In the genomic region with DNA sequence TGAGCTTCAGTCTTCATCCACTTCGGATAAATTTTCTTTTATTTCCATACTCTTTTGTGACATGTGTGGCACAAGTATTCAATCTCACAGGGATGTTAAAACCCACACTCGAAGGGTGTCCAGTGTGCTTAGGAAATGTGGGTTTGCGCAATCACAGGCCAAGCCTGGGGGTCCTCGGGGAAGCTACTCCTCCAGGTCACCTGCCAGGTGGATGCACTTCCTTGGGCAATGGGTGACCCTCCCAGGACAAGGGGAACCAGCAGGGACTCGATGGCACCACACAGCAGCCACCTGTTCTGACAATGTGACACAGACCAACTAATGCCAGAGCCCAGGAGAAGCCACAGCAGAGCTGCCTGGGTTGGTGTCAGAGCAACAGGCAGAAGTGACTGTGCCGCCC, we compare ENCODE assay signal across 26 cellular contexts. TPM values are rescaled to one million over a fixed set of nuclear protein-coding genes. Genes with fewer than 3 reads are reported as not detected.
DNase-seq lines count a peak whose midpoint lies in the region; ATAC-seq, FAIRE-seq and TF ChIP-seq lines count a peak whose summit lies in the region.
"Had no signal": no experiment of that assay in that cellular context is flagged by ENCODE, and none has a peak within 500 bp of the region (broad histone marks: within the 10 kb centered on the region; RNA-seq: fewer than 3 reads in every experiment).

No MANE protein-coding gene starts in this region.

- H3K9ac ChIP-seq in K562 (ENCODE audit: insufficient read depth in 1 of 2, low read depth in 2 of 2, low read length in 2 of 2), result 0 out of 4 replicates have a peak overlapping the region, but pooled peaks of 1 of the 2 experiments have one; percentile 28
- H3K9ac ChIP-seq: GM23248 had no signal

- no peak overlapping the region for H3K4me3 ChIP-seq in HEK293 (ENCODE audit: low read depth, low read length)
- no peak overlapping the region for H3K4me3 ChIP-seq in K562
- no peak overlapping the region for H3K4me3 ChIP-seq in prostate gland
- no peak overlapping the region for H3K4me3 ChIP-seq in esophagus squamous epithelium
- H3K4me3 ChIP-seq: GM12878, GM23248, HAP-1, SJCRH30 had no signal

- H3K4me1 ChIP-seq in HEK293 (ENCODE audit: control insufficient read depth, insufficient read depth, low read length) (no peaks in the 10 kb centered on the region), K562 (replicated peaks in 1 of 2; ENCODE audit: control insufficient read depth in 2 of 2, insufficient read depth in 2 of 2, low read length in 2 of 2) (peaks cover 0 to 4% of the 10 kb centered on the region in 2 experiments; a peak in 1 of 5 replicates), prostate gland (replicated peaks) (peaks cover 10% of the 10 kb centered on the region), esophagus squamous epithelium (no peaks in the 10 kb centered on the region)
- H3K4me1 ChIP-seq: HAP-1, SJCRH30 had no signal

- no peaks in the 10 kb centered on the region for H3K79me2 ChIP-seq in K562 (ENCODE audit: control insufficient read depth, insufficient read depth, low read length)

- H3K27me3 ChIP-seq in K562 (ENCODE audit: control insufficient read depth in 2 of 2, insufficient read depth in 2 of 2, low read length in 2 of 2) (no peaks in the 10 kb centered on the region), prostate gland (replicated peaks; ENCODE audit: insufficient read depth) (no peaks in the 10 kb centered on the region), esophagus squamous epithelium (no peaks in the 10 kb centered on the region)
- H3K27me3 ChIP-seq: SJCRH30 had no signal

- no peak for TF ChIP-seq POLR2A in K562 (conservative IDR thresholded peaks at IDR 0.05)
- TF ChIP-seq POLR2A in prostate gland (IDR thresholded peaks at IDR 0.05), result no peak
- no peak for TF ChIP-seq POLR2A in esophagus squamous epithelium (IDR thresholded peaks at IDR 0.05)

- 0 out of 2 replicates have a peak, but pooled peaks cover under 1% of the 10 kb centered on the region for H4K20me1 ChIP-seq in K562 (replicated peaks; ENCODE audit: control insufficient read depth, insufficient read depth, low read length)

- no peak overlapping the region for H3K27ac ChIP-seq in HEK293 (ENCODE audit: extremely low read depth, low read depth, low read length)
- no peak overlapping the region for H3K27ac ChIP-seq in K562 (ENCODE audit: extremely low read depth, low read depth, low read length)
- H3K27ac ChIP-seq in prostate gland, result peak overlapping the region; percentile 54 to 72
- H3K27ac ChIP-seq in esophagus squamous epithelium, result no peak overlapping the region
- H3K27ac ChIP-seq: GM23248, SJCRH30 had no signal

- POLR2A ChIA-PET in HEK293 (lab: Yijun Ruan, JAX), result no interaction called here
- POLR2A ChIA-PET in K562 (lab: Yijun Ruan, JAX), result interaction anchor here (0.6 to 1.0 kb wide), 4 partner anchors 19 to 626 kb away, joined by 3 read pairs; no protein-coding TSS in a partner anchor

- in situ Hi-C loops in K562 (cut with MboI), result no loop called here

- no peak overlapping the region for H3K4me2 ChIP-seq in K562 (ENCODE audit: insufficient read depth, low read length)

- no peaks in the 10 kb centered on the region for H3K9me3 ChIP-seq in HEK293 (ENCODE audit: control insufficient read depth, insufficient read depth, low read depth, low read length)
- no peaks in the 10 kb centered on the region for H3K9me3 ChIP-seq in K562 (replicated peaks; ENCODE audit: control insufficient read depth, insufficient read depth, low read depth, low read length)
- H3K9me3 ChIP-seq in prostate gland, result no peaks in the 10 kb centered on the region
- H3K9me3 ChIP-seq in esophagus squamous epithelium, result no peaks in the 10 kb centered on the region
- H3K9me3 ChIP-seq: HAP-1, SJCRH30 had no signal

- WGBS in K562 (ENCODE audit: insufficient coverage, low coverage, missing lambda C conversion rate), result 64% methylated on average over 6 of the region's 6 CpGs
- 85% methylated on average over 6 of the region's 6 CpGs for WGBS in prostate gland
- WGBS in esophagus squamous epithelium, 2 donors, result 80 to 90% methylated on average over 2 to 5 of the region's 6 CpGs

- BruUV-seq in K562 (replicated peaks; lab: Mats Ljungman, UMichigan), result no TSS peak

- H3K4me3 Mint-ChIP-seq in activated T-cell treated with anti-CD3 and anti-CD28 coated beads, Interleukin-2, amount 50 U/mL, for 72 hours, result no peak overlapping the region
- H3K4me3 Mint-ChIP-seq in activated T-cell treated with anti-CD3 and anti-CD28 coated beads, Interleukin-2, amount 50 U/mL, for 24 hours, result no peak overlapping the region
- H3K4me3 Mint-ChIP-seq: B cell; CD4-positive, CD25-positive, alpha-beta regulatory T cell had no signal

- H2AFZ ChIP-seq in K562 (ENCODE audit: low read depth, low read length), result no peak overlapping the region
- H2AFZ ChIP-seq: GM23248 had no signal

- CTCF ChIA-PET in HEK293 (lab: Yijun Ruan, JAX), result no interaction called here
- CTCF ChIA-PET in K562 (lab: Yijun Ruan, JAX; ENCODE audit: low intra/inter-chr PET ratio), result no interaction called here

- H3K9me3 Mint-ChIP-seq in activated T-cell treated with anti-CD3 and anti-CD28 coated beads, Interleukin-2, amount 50 U/mL, for 72 hours, result no peaks in the 10 kb centered on the region
- H3K9me3 Mint-ChIP-seq in activated T-cell treated with anti-CD3 and anti-CD28 coated beads, Interleukin-2, amount 50 U/mL, for 24 hours, result no peaks in the 10 kb centered on the region
- H3K9me3 Mint-ChIP-seq: CD4-positive, CD25-positive, alpha-beta regulatory T cell had no signal

- H3K36me3 ChIP-seq in HEK293 (ENCODE audit: control insufficient read depth in 2 of 2, insufficient read depth in 1 of 2, low read length in 2 of 2), result no peaks in the 10 kb centered on the region
- peaks cover 10% of the 10 kb centered on the region; the same call in 1 of the 3 replicates for H3K36me3 ChIP-seq in K562 (ENCODE audit: control insufficient read depth, insufficient read depth, low read length)
- H3K36me3 ChIP-seq in prostate gland, result no peaks in the 10 kb centered on the region
- H3K36me3 ChIP-seq in esophagus squamous epithelium, result peaks cover 7 to 66% (median 14%) of the 10 kb centered on the region in 3 donors
- H3K36me3 ChIP-seq: HAP-1, SJCRH30 had no signal

- H3K27me3 Mint-ChIP-seq in activated T-cell treated with anti-CD3 and anti-CD28 coated beads, Interleukin-2, amount 50 U/mL, for 72 hours (ENCODE audit: low read depth), result no peaks in the 10 kb centered on the region
- no peaks in the 10 kb centered on the region for H3K27me3 Mint-ChIP-seq in activated T-cell treated with anti-CD3 and anti-CD28 coated beads, Interleukin-2, amount 50 U/mL, for 24 hours
- H3K27me3 Mint-ChIP-seq: B cell; CD4-positive, CD25-positive, alpha-beta regulatory T cell had no signal

- no peak for TF ChIP-seq EP300 in K562 (IDR thresholded peaks at IDR 0.05; ENCODE audit: low read length)

- TF ChIP-seq RAD21 in K562 (CRISPR knock-in tag; conservative IDR thresholded peaks at IDR 0.05 in 1 of 2, IDR thresholded peaks at IDR 0.05 in 1 of 2), result no peak

- H3K9me1 ChIP-seq in K562 (ENCODE audit: control insufficient read depth, insufficient read depth, low read length), result no peaks in the 10 kb centered on the region

- TF ChIP-seq CTCF in HEK293 (tag by site-specific recombination; IDR thresholded peaks at IDR 0.05) (no peak), K562 (IDR thresholded peaks at IDR 0.05 in 2 of 3, conservative IDR thresholded peaks at IDR 0.05 in 1 of 3; ENCODE audit: insufficient read depth in 2 of 3, low read depth in 1 of 3, low read length in 3 of 3) (no peak), prostate gland (IDR thresholded peaks at IDR 0.05) (no peak), esophagus squamous epithelium (IDR thresholded peaks at IDR 0.05) (no peak)

- intact Hi-C loops in K562 (cut with micrococcal nuclease) (no loop called here), prostate gland (cut with DNase I) (no loop called here), esophagus squamous epithelium (cut with DNase I) (no loop called here)

- DNase-seq in activated T-cell treated with anti-CD3 and anti-CD28 coated beads, Interleukin-2, amount 50 U/mL, for 72 hours, result no peak
- no peak for DNase-seq in activated T-cell treated with anti-CD3 and anti-CD28 coated beads, Interleukin-2, amount 50 U/mL, for 24 hours
- no peak for DNase-seq in K562 (ENCODE audit: extremely low read depth in 1 of 4, low spot score in 3 of 4)
- no peak for DNase-seq in prostate gland (ENCODE audit: low spot score)
- DNase-seq in RPMI8226, result no peak
- DNase-seq in esophagus squamous epithelium (lab: John Stamatoyannopoulos, UW), result no peak
- DNase-seq: CD4-positive, CD25-positive, alpha-beta regulatory T cell; COR-L47; DMS 273 treated with DMSO at 0.1 percent for 48 hours; DMS79 treated with DMSO at 0.1 percent for 48 hours; GM23248; NCI-H1092; NCI-H1436; NCI-H187 treated with DMSO at 0.1 percent for 48 hours; NCI-H2107; NCI-H446 treated with DMSO at 0.1 percent for 48 hours; NCI-H69; SJCRH30 had no signal

- peaks cover 2 to 7% of the 10 kb centered on the region in 2 donors for H3K36me3 Mint-ChIP-seq in activated T-cell treated with anti-CD3 and anti-CD28 coated beads, Interleukin-2, amount 50 U/mL, for 72 hours (ENCODE audit: insufficient read depth in 2 of 2)
- H3K36me3 Mint-ChIP-seq in activated T-cell treated with anti-CD3 and anti-CD28 coated beads, Interleukin-2, amount 50 U/mL, for 24 hours (ENCODE audit: low read depth), result peaks cover 63% of the 10 kb centered on the region

- ATAC-seq in activated T-cell treated with anti-CD3 and anti-CD28 coated beads, Interleukin-2, amount 50 U/mL, for 72 hours (replicated peaks in 1 of 2), result no peak
- ATAC-seq in K562 (no peak), GM19467 (IDR thresholded peaks at IDR 0.05; ENCODE audit: unreplicated experiment) (no peak)
- ATAC-seq: GM12878, Panc1 had no signal

- peak overlapping the region; percentile 30 for H3K27ac Mint-ChIP-seq in activated T-cell treated with anti-CD3 and anti-CD28 coated beads, Interleukin-2, amount 50 U/mL, for 72 hours
- H3K27ac Mint-ChIP-seq in activated T-cell treated with anti-CD3 and anti-CD28 coated beads, Interleukin-2, amount 50 U/mL, for 24 hours, result no peak overlapping the region
- H3K27ac Mint-ChIP-seq: B cell; CD4-positive, CD25-positive, alpha-beta regulatory T cell had no signal

- H3K4me1 Mint-ChIP-seq in activated T-cell treated with anti-CD3 and anti-CD28 coated beads, Interleukin-2, amount 50 U/mL, for 72 hours (ENCODE audit: low read depth), result no peaks in the 10 kb centered on the region
- no peaks in the 10 kb centered on the region for H3K4me1 Mint-ChIP-seq in activated T-cell treated with anti-CD3 and anti-CD28 coated beads, Interleukin-2, amount 50 U/mL, for 24 hours (ENCODE audit: low read depth)
- H3K4me1 Mint-ChIP-seq: B cell had no signal

- no peak for FAIRE-seq in K562 (lab: Jason Lieb, UNC)
- FAIRE-seq: A204.1, GM12878, HTR-8/SVneo had no signal

RNA-seq across cellular contexts. Expression of a gene that starts 39.0 kb away (rescaled TPM):
- 10 to 100 TPM; 49.9 to 71.5 TPM for total RNA-seq in activated T-cell treated with anti-CD3 and anti-CD28 coated beads, Interleukin-2, amount 50 U/mL, for 72 hours
- 109 and 119 TPM in 2 replicates for total RNA-seq in K562 (2011; cell fraction: chromatin; rRNA removed; ENCODE audit: low replicate concordance)
- 57.4 and 59.0 TPM in 2 replicates for total RNA-seq in K562 (2011; cell fraction: nucleolus; rRNA removed)
- total RNA-seq in K562 (2011; cell fraction: nucleoplasm; rRNA removed), result 88.5 and 107 TPM in 2 replicates
- 20.4 and 25.7 TPM in 2 replicates for total RNA-seq in K562 (2014; rRNA removed)
- 20.6 and 23.5 TPM in 2 replicates for total RNA-seq in K562 (2014; rRNA removed; fragmentation: Illumina TruSeq; extraction: Trizol)
- total RNA-seq in K562 (2015; rRNA removed; fragmentation: Illumina TruSeq; extraction: Trizol), result 22.1 and 23.4 TPM in 2 replicates
- 23.3 and 25.5 TPM in 2 replicates for total RNA-seq in K562 (2021)
- polyA plus RNA-seq in K562 (2011; rRNA removed), result 35.6 and 40.4 TPM in 2 replicates
- polyA plus RNA-seq in K562 (2011; cell fraction: cytosol; rRNA removed), result 26.6 and 44.3 TPM in 2 replicates
- polyA plus RNA-seq in K562 (2011; cell fraction: nucleus; rRNA removed), result 108 and 147 TPM in 2 replicates
- polyA plus RNA-seq in K562 (2012), result 18.4 and 26.4 TPM in 2 replicates
- 24.7 and 27.7 TPM in 2 replicates for polyA plus RNA-seq in K562 (2014; fragmentation: Illumina TruSeq; extraction: Trizol)
- polyA plus RNA-seq in K562 (2014; fragmentation: Nextera tagmentation; extraction: Ambion mirVana), result 1 to 10 TPM; 4.6 to 7.1 TPM
- 21.4 and 23.9 TPM in 2 replicates for polyA plus RNA-seq in K562 (2014; rRNA removed)
- polyA minus RNA-seq in K562 (2011; rRNA and poly(A)+ RNA removed), result 33.4 and 43.2 TPM in 2 replicates
- polyA minus RNA-seq in K562 (2011; cell fraction: cytosol; rRNA and poly(A)+ RNA removed), result 21.9 and 24.1 TPM in 2 replicates
- polyA minus RNA-seq in K562 (2011; cell fraction: nucleus; rRNA and poly(A)+ RNA removed), result 31.2 and 37.2 TPM in 2 replicates
- total RNA-seq in prostate gland, result 10 to 100 TPM; 21.9 to 46.4 TPM
- 10 to 100 TPM; 17.0 to 28.6 (median 22.1) TPM for total RNA-seq in esophagus squamous epithelium
- total RNA-seq: SJCRH30 had no signal

Comparison
In these comparisons a context has a peak if more than half of its experiments do, and no peak if none do; other contexts are left out.
1. H3K27ac ChIP-seq: peak in prostate gland (2 of 2); none in HEK293 (single experiment), K562 (single experiment) and esophagus squamous epithelium (0 of 4).